10 cellular contexts compared by ENCODE assay signal in genomic region chr12:2892246-2892645, GRCh38. TPM values are rescaled to one million over a fixed set of nuclear protein-coding genes. Genes with fewer than 3 reads are reported as not detected.
DNase-seq lines count a peak whose midpoint lies in the region; ATAC-seq, FAIRE-seq and TF ChIP-seq lines count a peak whose summit lies in the region.
"Had no signal": no experiment of that assay in that cellular context is flagged by ENCODE, and none has a peak within 500 bp of the region (broad histone marks: within the 10 kb centered on the region; RNA-seq: fewer than 3 reads in every experiment).

No MANE protein-coding gene starts in this region.

- intact Hi-C loops in HCT116 (cut with micrococcal nuclease), result no loop called here

- no peaks in the 10 kb centered on the region for H3K9me3 ChIP-seq in HCT116 (ENCODE audit: control insufficient read depth in 1 of 2, insufficient read depth in 1 of 2, low read depth in 1 of 2, low read length in 2 of 2)
- no peaks in the 10 kb centered on the region for H3K9me3 ChIP-seq in astrocyte (ENCODE audit: insufficient read depth, low read depth, low read length)

- H3K27ac ChIP-seq in HCT116 (ENCODE audit: low read depth, low read length), result no peak overlapping the region
- H3K27ac ChIP-seq in astrocyte (ENCODE audit: low read depth, low read length), result peak overlapping the region; percentile 67

- FAIRE-seq in astrocyte (lab: Jason Lieb, UNC), result no peak
- FAIRE-seq: K562 had no signal

- H3K27me3 ChIP-seq in HCT116 (ENCODE audit: insufficient read depth, low read length) (no peaks in the 10 kb centered on the region), astrocyte (ENCODE audit: insufficient read depth, low read length) (no peaks in the 10 kb centered on the region)

- TF ChIP-seq RAD21 in HCT116 (IDR thresholded peaks at IDR 0.05; ENCODE audit: low read depth), result no peak

- no TSS peak for BruUV-seq in HCT116 (replicated peaks; lab: Mats Ljungman, UMichigan)

- ATAC-seq in HCT116 (no peak), naive B cell (ENCODE audit: low read depth in 2 of 2) (no peak)
- ATAC-seq: K562 had no signal

- peaks cover 0 to 6% of the 10 kb centered on the region in 2 experiments; a peak in 2 of 4 replicates for H3K36me3 ChIP-seq in HCT116 (ENCODE audit: control insufficient read depth in 1 of 2, insufficient read depth in 2 of 2, low read length in 2 of 2)
- H3K36me3 ChIP-seq in astrocyte (ENCODE audit: insufficient read depth, low read length), result peaks cover 5% of the 10 kb centered on the region

- H3K27me3 Mint-ChIP-seq in astrocyte (ENCODE audit: low read depth, unreplicated experiment) (no peaks in the 10 kb centered on the region), naive B cell (no peaks in the 10 kb centered on the region)

- H3K9me2 ChIP-seq in HCT116 (ENCODE audit: insufficient read depth), result no peaks in the 10 kb centered on the region

- H3K4me3 Mint-ChIP-seq in astrocyte (ENCODE audit: unreplicated experiment) (peak overlapping the region; percentile 97), naive B cell (peak overlapping the region in 7 of 8 donors; percentile 19 to 99 (median 94))

- H3K36me3 Mint-ChIP-seq in astrocyte (ENCODE audit: low read depth, unreplicated experiment) (peaks cover 4% of the 10 kb centered on the region), naive B cell (no peaks in the 10 kb centered on the region)

- H3K4me1 ChIP-seq in HCT116 (ENCODE audit: control insufficient read depth in 1 of 2, insufficient read depth in 2 of 2, low read length in 2 of 2), result peaks cover 20 to 30% of the 10 kb centered on the region in 2 experiments
- peaks cover 10% of the 10 kb centered on the region for H3K4me1 ChIP-seq in astrocyte (ENCODE audit: insufficient read depth, low read length)

- H3K4me3 ChIP-seq in AG10803 (ENCODE audit: low read length) (peak overlapping the region; percentile 96), HCT116 (replicated peaks in 1 of 2; ENCODE audit: low read depth in 1 of 2, low read length in 2 of 2) (no peak overlapping the region; a peak in 1 of 4 replicates), astrocyte (ENCODE audit: insufficient read depth, low read depth, low read length) (peak overlapping the region; percentile 86)

- H3K79me2 ChIP-seq in HCT116 (ENCODE audit: insufficient read depth, low read length) (peaks cover 43% of the 10 kb centered on the region), astrocyte (ENCODE audit: insufficient read depth, low read length) (peaks cover 63% of the 10 kb centered on the region)

- RAD21 ChIA-PET in HCT116 (lab: Charles Lee; ENCODE audit: low non-redundant PET in 1 of 2, low total read pairs in 2 of 2, uncharacterized antibody in 2 of 2, unreplicated experiment in 2 of 2), result no interaction called here

- DNase-seq in AG10803 (ENCODE audit: low read depth), result peak; percentile 71
- DNase-seq in HCT116 (ENCODE audit: low read depth, low spot score), result no peak
- no peak for DNase-seq in astrocyte (ENCODE audit: low read depth)
- no peak for DNase-seq in naive B cell
- no peak for DNase-seq in SW 1271 (lab: John Stamatoyannopoulos, UW)
- DNase-seq in occipital lobe (lab: John Stamatoyannopoulos, UW), result no peak
- no peak for DNase-seq in stimulated activated CD4-positive, alpha-beta T cell treated with anti-CD3 and anti-CD28 coated beads, Interleukin-2, amount 100 ng/mL, for 48 hours
- DNase-seq in H4 (ENCODE audit: low spot score), result no peak
- DNase-seq: NCI-H82 had no signal

- CTCF ChIA-PET in HCT116 (lab: Charles Lee), result interaction anchor here (1.9 kb wide), 1 partner anchor 52 kb away, joined by 5 read pairs; no protein-coding TSS in a partner anchor

- H3K9me3 Mint-ChIP-seq in astrocyte (ENCODE audit: unreplicated experiment) (no peaks in the 10 kb centered on the region), naive B cell (no peaks in the 10 kb centered on the region)

- TF ChIP-seq CTCF in AG10803 (conservative IDR thresholded peaks at IDR 0.05; ENCODE audit: low read length), result no peak
- TF ChIP-seq CTCF in HCT116 (IDR thresholded peaks at IDR 0.05 in 2 of 3, conservative IDR thresholded peaks at IDR 0.05 in 1 of 3; ENCODE audit: borderline replicate concordance in 1 of 3, insufficient read depth in 1 of 3, low read depth in 2 of 3, low read length in 2 of 3), result no peak
- TF ChIP-seq CTCF in astrocyte (IDR thresholded peaks at IDR 0.05; ENCODE audit: insufficient read depth, low read depth, low read length), result no peak

- POLR2A ChIA-PET in HCT116 (lab: Charles Lee), result no interaction called here

- TF ChIP-seq POLR2A in HCT116 (IDR thresholded peaks at IDR 0.05; ENCODE audit: borderline replicate concordance, extremely low read depth, insufficient read depth, insufficient read length), result no peak

- H3K4me2 ChIP-seq in HCT116 (ENCODE audit: low read length) (peak overlapping the region; percentile 95), astrocyte (ENCODE audit: low read length) (peak overlapping the region; percentile 90)

- H3K9ac ChIP-seq in HCT116 (ENCODE audit: low read length) (no peak overlapping the region), astrocyte (ENCODE audit: low read length) (no peak overlapping the region)

- H3K4me1 Mint-ChIP-seq in astrocyte (ENCODE audit: low read depth, unreplicated experiment) (peaks cover 21% of the 10 kb centered on the region), naive B cell (peaks cover 20 to 22% (median 20%) of the 10 kb centered on the region in 3 donors)

- no peak overlapping the region for H2AFZ ChIP-seq in HCT116 (ENCODE audit: low read depth, low read length, poor library complexity, severe bottlenecking)
- H2AFZ ChIP-seq in astrocyte (ENCODE audit: low read depth, low read length), result no peak overlapping the region

- H4K20me1 ChIP-seq in HCT116 (ENCODE audit: insufficient read depth), result no peaks in the 10 kb centered on the region
- H4K20me1 ChIP-seq in astrocyte (ENCODE audit: insufficient read depth, low read length), result peaks cover 36% of the 10 kb centered on the region

- H3K27ac Mint-ChIP-seq in astrocyte (ENCODE audit: unreplicated experiment) (no peak overlapping the region), naive B cell (peak overlapping the region in 1 of 6 donors; percentile 70)

TF ChIP-seq in HCT116, 20 proteins besides CTCF, POLR2A, EP300 and RAD21 (continues in another document):
- TF ChIP-seq EZH2 (IDR thresholded peaks at IDR 0.05) (no peak), ZNF274 (IDR thresholded peaks at IDR 0.05; ENCODE audit: low read depth, low read length) (no peak), EGR1 (IDR thresholded peaks at IDR 0.05; ENCODE audit: low read depth) (no peak), FOSL1 (IDR thresholded peaks at IDR 0.05; ENCODE audit: low read depth) (no peak), SRF (IDR thresholded peaks at IDR 0.05; ENCODE audit: low read depth) (no peak), CBX3 (IDR thresholded peaks at IDR 0.05; ENCODE audit: low read depth) (no peak), EZH2phosphoT487 (IDR thresholded peaks at IDR 0.05; ENCODE audit: borderline replicate concordance) (no peak), POLR2AphosphoS5 (IDR thresholded peaks at IDR 0.05; ENCODE audit: low read depth, low read length) (no peak), ELF1 (IDR thresholded peaks at IDR 0.05; ENCODE audit: borderline replicate concordance, low read depth) (no peak)
- TF ChIP-seq, protein P1, sequence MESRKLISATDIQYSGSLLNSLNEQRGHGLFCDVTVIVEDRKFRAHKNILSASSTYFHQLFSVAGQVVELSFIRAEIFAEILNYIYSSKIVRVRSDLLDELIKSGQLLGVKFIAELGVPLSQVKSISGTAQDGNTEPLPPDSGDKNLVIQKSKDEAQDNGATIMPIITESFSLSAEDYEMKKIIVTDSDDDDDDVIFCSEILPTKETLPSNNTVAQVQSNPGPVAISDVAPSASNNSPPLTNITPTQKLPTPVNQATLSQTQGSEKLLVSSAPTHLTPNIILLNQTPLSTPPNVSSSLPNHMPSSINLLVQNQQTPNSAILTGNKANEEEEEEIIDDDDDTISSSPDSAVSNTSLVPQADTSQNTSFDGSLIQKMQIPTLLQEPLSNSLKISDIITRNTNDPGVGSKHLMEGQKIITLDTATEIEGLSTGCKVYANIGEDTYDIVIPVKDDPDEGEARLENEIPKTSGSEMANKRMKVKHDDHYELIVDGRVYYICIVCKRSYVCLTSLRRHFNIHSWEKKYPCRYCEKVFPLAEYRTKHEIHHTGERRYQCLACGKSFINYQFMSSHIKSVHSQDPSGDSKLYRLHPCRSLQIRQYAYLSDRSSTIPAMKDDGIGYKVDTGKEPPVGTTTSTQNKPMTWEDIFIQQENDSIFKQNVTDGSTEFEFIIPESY (IDR thresholded peaks at IDR 0.05; ENCODE audit: extremely low read depth, insufficient replicate concordance, low read length), result no peak
- TF ChIP-seq, protein P2, sequence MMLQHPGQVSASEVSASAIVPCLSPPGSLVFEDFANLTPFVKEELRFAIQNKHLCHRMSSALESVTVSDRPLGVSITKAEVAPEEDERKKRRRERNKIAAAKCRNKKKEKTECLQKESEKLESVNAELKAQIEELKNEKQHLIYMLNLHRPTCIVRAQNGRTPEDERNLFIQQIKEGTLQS (IDR thresholded peaks at IDR 0.05), result no peak

RNA-seq across cellular contexts. Expression of gene TULP3, which starts 1.6 kb away (rescaled TPM):
- total RNA-seq in HCT116 (2021; ENCODE audit: unreplicated experiment), result 21.3 TPM
- 26.2 and 26.5 TPM in 2 replicates for polyA plus RNA-seq in HCT116 (2012)
- total RNA-seq in astrocyte, result 23.6 and 26.4 TPM in 2 replicates
- 10 to 100 TPM in 1 of 6 donors, 1 to 10 TPM in 4, under 1 TPM in 1; 0.83 to 11.2 (median 9.0) TPM for polyA plus RNA-seq in naive B cell (ENCODE audit: low read depth in 6 of 6)
- total RNA-seq in occipital lobe, result 9.7 TPM
- total RNA-seq in H4 (2014; rRNA removed; shearing (Covaris generic)), result 29.4 and 35.1 TPM in 2 replicates

RNA-seq across cellular contexts. Expression of gene RHNO1, which starts 15.2 kb away (rescaled TPM):
- total RNA-seq in HCT116 (2021; ENCODE audit: unreplicated experiment), result 29.7 TPM
- polyA plus RNA-seq in HCT116 (2012), result 20.1 and 25.5 TPM in 2 replicates
- total RNA-seq in astrocyte, result 15.0 and 15.6 TPM in 2 replicates
- polyA plus RNA-seq in naive B cell (ENCODE audit: low read depth in 6 of 6), result 10 to 100 TPM; 40.0 to 92.1 (median 50.8) TPM
- 41.5 TPM for total RNA-seq in occipital lobe
- total RNA-seq in H4 (2014; rRNA removed; shearing (Covaris generic)), result 71.0 and 94.6 TPM in 2 replicates

RNA-seq across cellular contexts. Expression of gene FOXM1, which starts 15.3 kb away (rescaled TPM):
- total RNA-seq in HCT116 (2021; ENCODE audit: unreplicated experiment) (85.1 TPM), astrocyte (3.9 and 7.1 TPM in 2 replicates), occipital lobe (1.1 TPM)
- polyA plus RNA-seq in HCT116 (2012), result 72.1 and 78.3 TPM in 2 replicates
- polyA plus RNA-seq in naive B cell (ENCODE audit: low read depth in 6 of 6), result under 1 TPM in 1 of 6 donors, not detected in 5; 0.08 TPM
- total RNA-seq in H4 (2014; rRNA removed; shearing (Covaris generic)), result 45.8 and 61.9 TPM in 2 replicates

RNA-seq across cellular contexts. Expression of gene TEX52, which starts 35.4 kb away (rescaled TPM):
- total RNA-seq in HCT116 (2021; ENCODE audit: unreplicated experiment) (not detected), astrocyte (not detected in 2 replicates), occipital lobe (not detected)
- polyA plus RNA-seq in HCT116 (2012), result 0.51 and 0.53 TPM in 2 replicates
- polyA plus RNA-seq in naive B cell (ENCODE audit: low read depth in 6 of 6), result not detected
- total RNA-seq in H4 (2014; rRNA removed; shearing (Covaris generic)), result not detected in 2 replicates
- total RNA-seq: K562 had no signal
- polyA plus RNA-seq: K562 had no signal

RNA-seq across cellular contexts. Expression of gene NRIP2, which starts 57.4 kb away (rescaled TPM):
- total RNA-seq in HCT116 (2021; ENCODE audit: unreplicated experiment), result not detected
- 0.55 and 0.64 TPM in 2 replicates for polyA plus RNA-seq in HCT116 (2012)
- not detected in 2 replicates for total RNA-seq in astrocyte
- 1 to 10 TPM in 4 of 6 donors, under 1 TPM in 2; 0.47 to 1.9 (median 1.1) TPM for polyA plus RNA-seq in naive B cell (ENCODE audit: low read depth in 6 of 6)
- total RNA-seq in occipital lobe, result 0.62 TPM
- 0.04 TPM in 1 of 2 replicates, not detected in the other for total RNA-seq in H4 (2014; rRNA removed; shearing (Covaris generic))
- total RNA-seq: K562 had no signal

Comparison
In these comparisons a context has a peak if more than half of its experiments do, and no peak if none do; other contexts are left out.
1. H3K4me3 ChIP-seq: peak in AG10803 (single experiment) and astrocyte (single experiment); none in HCT116 (0 of 2).